In the genomic region with DNA sequence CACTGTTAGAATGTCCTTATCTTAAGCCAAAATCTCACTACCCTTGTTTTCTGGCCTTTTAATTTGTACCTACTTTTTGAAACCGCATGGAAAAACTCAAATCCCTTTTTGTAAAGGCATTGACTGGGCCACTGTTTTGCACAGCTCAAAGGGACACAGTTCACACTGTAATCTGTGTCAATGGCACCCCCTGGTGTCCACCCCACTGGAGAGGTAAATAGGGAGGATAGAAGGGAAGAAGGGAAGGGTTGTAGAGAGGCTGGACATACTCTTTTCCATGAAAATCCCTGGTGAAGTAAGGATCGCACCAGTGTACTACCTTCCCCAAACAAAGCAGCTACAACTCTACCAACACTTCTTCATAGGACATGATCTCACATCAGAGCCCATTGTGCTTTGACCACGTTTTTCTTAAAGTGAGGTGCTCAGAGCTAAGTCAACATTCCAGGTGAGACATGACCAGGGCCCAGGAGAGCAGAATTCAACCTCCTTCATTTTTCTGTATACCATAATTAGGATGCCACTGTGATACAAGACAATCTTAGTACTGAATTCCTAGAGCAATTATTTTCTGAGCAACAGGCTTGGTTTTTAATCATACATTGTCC, we compare ENCODE assay signal across 7 cellular contexts.
DNase-seq lines count a peak whose midpoint lies in the region; ATAC-seq, FAIRE-seq and TF ChIP-seq lines count a peak whose summit lies in the region.

No MANE protein-coding gene starts in this region.

- CTCF ChIA-PET in activated CD8-positive, alpha-beta T cell treated with anti-CD3 and anti-CD28 coated beads for 36 hours (lab: Charles Lee), result interaction anchor here (0.6 to 14.0 kb wide), 42 partner anchors 10 to 664 kb away, joined by 3 to 184 read pairs (median 3); no protein-coding TSS in a partner anchor

- no peaks in the 10 kb centered on the region for H3K36me3 Mint-ChIP-seq in activated CD8-positive, alpha-beta T cell treated with anti-CD3 and anti-CD28 coated beads for 36 hours (ENCODE audit: low read depth)
- no peaks in the 10 kb centered on the region for H3K36me3 Mint-ChIP-seq in effector memory CD8-positive, alpha-beta T cell (ENCODE audit: insufficient read depth)
- no peaks in the 10 kb centered on the region for H3K36me3 Mint-ChIP-seq in mesothelial cell of epicardium

- H3K27me3 Mint-ChIP-seq in activated CD8-positive, alpha-beta T cell treated with anti-CD3 and anti-CD28 coated beads for 36 hours, result no peaks in the 10 kb centered on the region
- peaks cover 0 to 9% of the 10 kb centered on the region in 2 donors for H3K27me3 Mint-ChIP-seq in effector memory CD8-positive, alpha-beta T cell
- H3K27me3 Mint-ChIP-seq in mesothelial cell of epicardium (ENCODE audit: low read depth), result no peaks in the 10 kb centered on the region

- peak; percentile 86 for TF ChIP-seq CTCF in activated CD8-positive, alpha-beta T cell treated with anti-CD3 and anti-CD28 coated beads for 36 hours (IDR thresholded peaks at IDR 0.05)
- peak; percentile 59 for TF ChIP-seq CTCF in mesothelial cell of epicardium (IDR thresholded peaks at IDR 0.05; ENCODE audit: unreplicated experiment)

- H3K27ac Mint-ChIP-seq in activated CD8-positive, alpha-beta T cell treated with anti-CD3 and anti-CD28 coated beads for 36 hours, result no peak overlapping the region
- no peak overlapping the region for H3K27ac Mint-ChIP-seq in effector memory CD8-positive, alpha-beta T cell
- H3K27ac Mint-ChIP-seq in mesothelial cell of epicardium, result no peak overlapping the region

- FAIRE-seq in GM18507 (lab: Jason Lieb, UNC), result peak; percentile 95

- POLR2A ChIA-PET in activated CD8-positive, alpha-beta T cell treated with anti-CD3 and anti-CD28 coated beads for 36 hours (lab: Charles Lee), result interaction anchor here (1.4 kb wide), 1 partner anchor 40 kb away, joined by 3 read pairs; no protein-coding TSS in a partner anchor

- intact Hi-C loops in activated CD8-positive, alpha-beta T cell treated with anti-CD3 and anti-CD28 coated beads for 36 hours (cut with micrococcal nuclease), result loop anchor here (1.0 to 5.0 kb wide), 4 partner anchors 40 to 440 kb away; no protein-coding TSS in a partner anchor

- peak; percentile 86 for ATAC-seq in activated CD8-positive, alpha-beta T cell treated with anti-CD3 and anti-CD28 coated beads for 36 hours
- ATAC-seq in effector memory CD8-positive, alpha-beta T cell (replicated peaks), result peak; percentile 89

- H3K4me1 Mint-ChIP-seq in activated CD8-positive, alpha-beta T cell treated with anti-CD3 and anti-CD28 coated beads for 36 hours (ENCODE audit: low read depth), result peaks cover 19% of the 10 kb centered on the region
- peaks cover 3 to 6% of the 10 kb centered on the region in 2 donors for H3K4me1 Mint-ChIP-seq in effector memory CD8-positive, alpha-beta T cell (ENCODE audit: low read depth in 2 of 2)
- H3K4me1 Mint-ChIP-seq in mesothelial cell of epicardium, result peaks cover 53% of the 10 kb centered on the region

- H3K4me3 Mint-ChIP-seq in activated CD8-positive, alpha-beta T cell treated with anti-CD3 and anti-CD28 coated beads for 36 hours, result no peak overlapping the region
- no peak overlapping the region for H3K4me3 Mint-ChIP-seq in effector memory CD8-positive, alpha-beta T cell
- H3K4me3 Mint-ChIP-seq in mesothelial cell of epicardium, result no peak overlapping the region

- H3K9me3 Mint-ChIP-seq in activated CD8-positive, alpha-beta T cell treated with anti-CD3 and anti-CD28 coated beads for 36 hours, result no peaks in the 10 kb centered on the region
- no peaks in the 10 kb centered on the region for H3K9me3 Mint-ChIP-seq in effector memory CD8-positive, alpha-beta T cell
- H3K9me3 Mint-ChIP-seq in mesothelial cell of epicardium, result no peaks in the 10 kb centered on the region

- DNase-seq in GM18507 (ENCODE audit: extremely low spot score, insufficient read length, low read depth), result no peak
- peak; percentile 95 for DNase-seq in HT-29 (ENCODE audit: low spot score)
- DNase-seq in NK-92 (lab: John Stamatoyannopoulos, UW; ENCODE audit: unreplicated experiment), result peak; percentile 32
- DNase-seq in activated CD8-positive, alpha-beta T cell treated with anti-CD3 and anti-CD28 coated beads for 36 hours, result peak; percentile 92
- DNase-seq in effector memory CD8-positive, alpha-beta T cell, result peak; percentile 76 to 86 (median 85)
- DNase-seq in mesothelial cell of epicardium (ENCODE audit: low spot score in 2 of 2, unreplicated experiment in 2 of 2), result peak; percentile 69 to 83
- peak; percentile 53 to 80 for DNase-seq in stimulated activated CD8-positive, alpha-beta memory T cell treated with anti-CD3 and anti-CD28 coated beads, Interleukin-4, amount 100 ng/mL, for 1 hour (ENCODE audit: low read depth in 2 of 2, low spot score in 1 of 2)
